Comparison of ENCODE assay signal across 20 cellular contexts in the genomic region with DNA sequence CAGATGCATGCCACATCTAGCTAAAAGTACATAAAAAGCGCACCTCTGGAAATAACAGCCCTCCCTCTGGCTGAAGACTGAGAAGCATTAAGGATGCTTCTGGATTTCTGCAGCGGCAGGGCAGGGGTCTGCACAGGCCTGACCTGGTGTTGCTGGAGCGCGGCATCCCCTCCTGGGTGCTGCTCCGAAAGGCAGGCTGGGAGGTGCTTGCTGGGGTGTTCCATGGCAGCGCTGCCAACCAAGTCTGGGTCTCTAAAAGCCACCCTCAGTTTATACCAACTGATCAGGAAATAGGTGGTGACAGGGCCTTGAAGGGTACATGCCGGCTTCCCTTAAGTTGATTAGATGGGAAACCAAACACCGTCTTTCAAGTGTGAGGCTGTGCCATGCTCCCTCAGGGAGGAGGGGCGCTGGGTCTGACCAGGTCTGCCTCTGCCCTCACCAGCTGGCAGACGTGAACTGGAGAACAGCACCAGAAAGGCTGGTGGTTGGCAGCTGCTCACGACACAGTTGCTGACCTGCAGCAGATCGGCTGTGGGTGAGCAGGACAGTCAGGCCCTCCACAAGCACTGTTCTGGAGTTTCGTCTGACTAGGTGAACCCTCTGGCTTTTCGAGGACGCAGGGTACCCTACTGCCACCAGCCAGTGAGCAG.
"Had no signal": no experiment of that assay in that cellular context is flagged by ENCODE, and none has a peak within 500 bp of the region (broad histone marks: within the 10 kb centered on the region; RNA-seq: fewer than 3 reads in every experiment).

No MANE protein-coding gene starts in this region.

- H3K27me3 ChIP-seq: sigmoid colon, testis, uterus had no signal

- H3K27ac Mint-ChIP-seq: activated CD4-positive, alpha-beta memory T cell treated with anti-CD3 and anti-CD28 coated beads for 36 hours; activated naive CD4-positive, alpha-beta T cell treated with anti-CD3 and anti-CD28 coated beads for 36 hours; dendritic cell treated with granulocyte-macrophage colony-stimulating factor and Interleukin-4, amounts not matched to agents 40 ng/mL and 50 ng/mL, for 4 days; nephron; T-helper 17 cell had no signal

- H3K4me1 Mint-ChIP-seq: nephron, T-helper 17 cell had no signal

- ATAC-seq: T-helper 17 cell had no signal

- H3K9me3 Mint-ChIP-seq: nephron had no signal

- FAIRE-seq: endometrium, kidney had no signal

- H3K4me3 Mint-ChIP-seq: activated CD4-positive, alpha-beta memory T cell treated with anti-CD3 and anti-CD28 coated beads for 36 hours; activated naive CD4-positive, alpha-beta T cell treated with anti-CD3 and anti-CD28 coated beads for 36 hours; dendritic cell treated with granulocyte-macrophage colony-stimulating factor and Interleukin-4, amounts not matched to agents 40 ng/mL and 50 ng/mL, for 4 days; nephron; T-helper 17 cell had no signal

- H3K36me3 ChIP-seq: uterus had no signal

- H3K9me3 ChIP-seq: sigmoid colon, testis, uterus had no signal

- H3K4me3 ChIP-seq: lung, sigmoid colon, testis, uterus had no signal

- H3K27ac ChIP-seq: sigmoid colon, testis, uterus had no signal

- DNase-seq: activated CD4-positive, alpha-beta memory T cell treated with anti-CD3 and anti-CD28 coated beads for 36 hours; activated CD4-positive, alpha-beta T cell treated with anti-CD3 and anti-CD28 coated beads for 4 hours; activated CD4-positive, CD25-positive, alpha-beta regulatory T cell; activated naive CD4-positive, alpha-beta T cell treated with anti-CD3 and anti-CD28 coated beads for 36 hours; activated T-cell treated with anti-CD3 and anti-CD28 coated beads, Interleukin-2, amount 50 U/mL, for 48 hours; amygdala; effector CD4-positive, alpha-beta T cell; kidney; sigmoid colon; stimulated activated CD4-positive, alpha-beta T cell treated with anti-CD3 and anti-CD28 coated beads, Interleukin-2, amount 100 ng/mL, for 48 hours; stimulated activated CD8-positive, alpha-beta memory T cell treated with anti-CD3 and anti-CD28 coated beads, Interleukin-4, amount 100 ng/mL, for 48 hours; stimulated activated naive CD4-positive, alpha-beta T cell; T-helper 17 cell; testis; trophoblast cell; uterus had no signal

- H3K27me3 Mint-ChIP-seq: activated CD4-positive, alpha-beta memory T cell treated with anti-CD3 and anti-CD28 coated beads for 36 hours; T-helper 17 cell had no signal

- H3K4me1 ChIP-seq: sigmoid colon, testis, uterus had no signal
